11 cellular contexts compared by ENCODE assay signal in the genomic region with DNA sequence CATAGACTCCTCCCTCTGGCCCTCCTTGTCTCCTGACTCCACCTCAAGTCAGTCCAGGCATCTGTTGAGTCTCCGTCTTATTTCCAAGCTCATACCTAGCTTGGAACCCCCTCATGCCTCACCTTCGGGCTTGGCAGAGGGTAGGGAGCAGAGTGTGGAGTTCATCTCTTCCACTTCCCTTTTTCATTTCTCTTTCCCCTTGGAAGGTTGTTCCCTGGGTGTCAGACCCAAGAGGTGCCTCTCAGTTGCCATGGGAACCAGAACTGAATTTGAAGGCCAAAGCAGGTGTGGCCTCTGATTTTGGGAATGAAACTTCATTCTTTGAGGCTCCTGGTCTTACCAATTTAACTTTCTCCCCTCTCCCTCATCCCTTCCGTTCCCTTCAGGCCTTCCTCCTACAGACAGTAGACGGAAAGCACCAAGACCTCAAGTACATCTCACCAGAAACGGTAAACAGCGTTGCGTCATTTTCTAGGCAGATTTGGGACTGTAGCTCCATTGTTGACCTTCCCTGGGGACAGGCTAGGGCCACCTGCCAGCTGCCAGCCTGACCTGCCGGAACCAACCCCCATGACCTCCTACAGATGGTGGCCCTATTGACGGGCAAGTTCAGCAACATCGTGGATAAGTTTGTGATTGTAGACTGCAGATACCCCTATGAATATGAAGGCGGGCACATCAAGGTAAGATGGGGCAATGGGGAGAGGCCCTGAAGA. TPM values are rescaled to one million over a fixed set of nuclear protein-coding genes. Genes with fewer than 3 reads are reported as not detected.
DNase-seq lines count a peak whose midpoint lies in the region; ATAC-seq and TF ChIP-seq lines count a peak whose summit lies in the region.
"Had no signal": no experiment of that assay in that cellular context is flagged by ENCODE, and none has a peak within 500 bp of the region (broad histone marks: within the 10 kb centered on the region; RNA-seq: fewer than 3 reads in every experiment).

No MANE protein-coding gene starts in this region.

- CTCF ChIA-PET in activated CD4-positive, alpha-beta T cell treated with anti-CD3 and anti-CD28 coated beads, Interleukin-2, amount 10 ng/mL, durations not matched to agents 7 days and 5 days (lab: Charles Lee), result interaction anchor here (0.8 to 8.3 kb wide), 2 partner anchors 14 to 165 kb away, joined by 4 to 94 read pairs; partner anchors contain the start of gene AP5S1
- CTCF ChIA-PET in WTC11 (lab: Charles Lee), result interaction anchor here (0.8 kb wide), 1 partner anchor 16 kb away, joined by 3 read pairs; no protein-coding TSS in a partner anchor

- no peak overlapping the region for H3K4me3 Mint-ChIP-seq in activated CD4-positive, alpha-beta T cell treated with anti-CD3 and anti-CD28 coated beads, Interleukin-2, amount 10 ng/mL, durations not matched to agents 7 days and 5 days
- H3K4me3 Mint-ChIP-seq in WTC11 (no peak overlapping the region), glutamatergic neuron (ENCODE audit: unreplicated experiment) (peak overlapping the region; percentile 76)

- H3K9ac ChIP-seq in subcutaneous abdominal adipose tissue (ENCODE audit: low read length in 5 of 5), result peak overlapping the region in 1 of 5 donors; percentile 9

- peaks cover 0 to 3% (median 0%) of the 10 kb centered on the region in 5 donors for H3K9me3 ChIP-seq in subcutaneous abdominal adipose tissue (ENCODE audit: control insufficient read depth in 5 of 5, low read length in 5 of 5)
- H3K9me3 ChIP-seq: mucosa of descending colon, right atrium auricular region, tibial artery had no signal

- DNase-seq in activated CD4-positive, alpha-beta T cell treated with anti-CD3 and anti-CD28 coated beads, Interleukin-2, amount 10 ng/mL, durations not matched to agents 7 days and 5 days, result no peak
- DNase-seq in activated CD4-positive, alpha-beta T cell treated with anti-CD3 and anti-CD28 coated beads for 1 hour, result no peak
- DNase-seq in WTC11 (ENCODE audit: low spot score), result no peak
- DNase-seq in glutamatergic neuron, result no peak
- DNase-seq in GF-D8 (lab: John Stamatoyannopoulos, UW), result no peak
- DNase-seq in NCI-H748 (lab: John Stamatoyannopoulos, UW; ENCODE audit: unreplicated experiment), result no peak
- no peak for DNase-seq in activated CD8-positive, alpha-beta memory T cell treated with anti-CD3 and anti-CD28 coated beads, Interleukin-2, amount 50 U/mL, for 4 hours
- DNase-seq: tibial artery had no signal

- no peak for TF ChIP-seq CTCF in WTC11 (IDR thresholded peaks at IDR 0.05)
- no peak for TF ChIP-seq CTCF in glutamatergic neuron (IDR thresholded peaks at IDR 0.05; ENCODE audit: partially characterized antibody, unreplicated experiment)

- H3K27me3 Mint-ChIP-seq in activated CD4-positive, alpha-beta T cell treated with anti-CD3 and anti-CD28 coated beads, Interleukin-2, amount 10 ng/mL, durations not matched to agents 7 days and 5 days, result no peaks in the 10 kb centered on the region
- H3K27me3 Mint-ChIP-seq in WTC11 (ENCODE audit: low read depth), result no peaks in the 10 kb centered on the region
- peaks cover 17% of the 10 kb centered on the region for H3K27me3 Mint-ChIP-seq in glutamatergic neuron (ENCODE audit: unreplicated experiment)

- no peak overlapping the region for H3K4me3 ChIP-seq in subcutaneous abdominal adipose tissue (ENCODE audit: low read depth in 1 of 5, low read length in 5 of 5)
- H3K4me3 ChIP-seq: mucosa of descending colon, right atrium auricular region, tibial artery had no signal

- no peak for ATAC-seq in WTC11
- ATAC-seq: mucosa of descending colon had no signal

- no peaks in the 10 kb centered on the region for H3K9me3 Mint-ChIP-seq in activated CD4-positive, alpha-beta T cell treated with anti-CD3 and anti-CD28 coated beads, Interleukin-2, amount 10 ng/mL, durations not matched to agents 7 days and 5 days
- no peaks in the 10 kb centered on the region for H3K9me3 Mint-ChIP-seq in WTC11
- H3K9me3 Mint-ChIP-seq in glutamatergic neuron (ENCODE audit: unreplicated experiment), result peaks cover 14% of the 10 kb centered on the region

- POLR2A ChIA-PET in activated CD4-positive, alpha-beta T cell treated with anti-CD3 and anti-CD28 coated beads, Interleukin-2, amount 10 ng/mL, durations not matched to agents 7 days and 5 days (lab: Charles Lee), result no interaction called here
- POLR2A ChIA-PET in WTC11 (lab: Charles Lee), result no interaction called here

- peak overlapping the region; percentile 68 for H3K27ac Mint-ChIP-seq in activated CD4-positive, alpha-beta T cell treated with anti-CD3 and anti-CD28 coated beads, Interleukin-2, amount 10 ng/mL, durations not matched to agents 7 days and 5 days
- H3K27ac Mint-ChIP-seq in WTC11 (peak overlapping the region; percentile 20; the same call in 1 of the 2 replicates), glutamatergic neuron (ENCODE audit: unreplicated experiment) (peak overlapping the region; percentile 76)

- H3K36me3 Mint-ChIP-seq in activated CD4-positive, alpha-beta T cell treated with anti-CD3 and anti-CD28 coated beads, Interleukin-2, amount 10 ng/mL, durations not matched to agents 7 days and 5 days (ENCODE audit: low read depth), result peaks cover 91% of the 10 kb centered on the region
- H3K36me3 Mint-ChIP-seq in WTC11 (peaks cover 49% of the 10 kb centered on the region), glutamatergic neuron (ENCODE audit: unreplicated experiment) (peaks cover 7% of the 10 kb centered on the region)

- peak overlapping the region; percentile 11 for H3K27ac ChIP-seq in subcutaneous abdominal adipose tissue (ENCODE audit: low read depth, low read length)
- H3K27ac ChIP-seq: right atrium auricular region had no signal

- peaks cover 0 to 55% (median 49%) of the 10 kb centered on the region in 5 donors for H3K36me3 ChIP-seq in subcutaneous abdominal adipose tissue (ENCODE audit: control insufficient read depth in 5 of 5, insufficient read depth in 5 of 5, low read length in 5 of 5)

- H3K4me1 Mint-ChIP-seq in activated CD4-positive, alpha-beta T cell treated with anti-CD3 and anti-CD28 coated beads, Interleukin-2, amount 10 ng/mL, durations not matched to agents 7 days and 5 days, result peaks cover 91% of the 10 kb centered on the region
- H3K4me1 Mint-ChIP-seq in WTC11 (peaks cover 49% of the 10 kb centered on the region), glutamatergic neuron (ENCODE audit: low read depth, unreplicated experiment) (peaks cover 61% of the 10 kb centered on the region)

- no peaks in the 10 kb centered on the region for H3K27me3 ChIP-seq in subcutaneous abdominal adipose tissue (ENCODE audit: control insufficient read depth in 5 of 5, insufficient read depth in 4 of 5, low read length in 5 of 5)
- H3K27me3 ChIP-seq: right atrium auricular region, tibial artery had no signal

- H3K4me1 ChIP-seq in subcutaneous abdominal adipose tissue (ENCODE audit: control insufficient read depth in 5 of 5, insufficient read depth in 5 of 5, low read length in 5 of 5), result peaks cover 9 to 51% (median 28%) of the 10 kb centered on the region in 5 donors

TF ChIP-seq in WTC11, 78 proteins besides CTCF, POLR2A, EP300 and RAD21 (continues in another document):
- no peak for TF ChIP-seq FOXP1 (CRISPR knock-in tag; IDR thresholded peaks at IDR 0.05; ENCODE audit: borderline replicate concordance)
- no peak for TF ChIP-seq ETV6 (CRISPR knock-in tag; IDR thresholded peaks at IDR 0.05)
- TF ChIP-seq ATF6 (CRISPR knock-in tag; IDR thresholded peaks at IDR 0.05), result no peak

RNA-seq across cellular contexts. Expression of gene CDC25B, which starts 6.6 kb away (rescaled TPM):
- 100 to 1,000 TPM; 403 to 429 TPM for total RNA-seq in activated CD4-positive, alpha-beta T cell treated with anti-CD3 and anti-CD28 coated beads, Interleukin-2, amount 10 ng/mL, durations not matched to agents 7 days and 5 days
- total RNA-seq in WTC11 (2021), result 35.2 to 37.5 TPM (median 37.4 TPM) in 3 replicates
- total RNA-seq in glutamatergic neuron (ENCODE audit: unreplicated experiment), result 27.6 TPM

RNA-seq across cellular contexts. Expression of gene CENPB, which starts 16.1 kb away (rescaled TPM):
- 10 to 100 TPM; 77.8 to 85.6 TPM for total RNA-seq in activated CD4-positive, alpha-beta T cell treated with anti-CD3 and anti-CD28 coated beads, Interleukin-2, amount 10 ng/mL, durations not matched to agents 7 days and 5 days
- 55.3 to 58.7 TPM (median 57.6 TPM) in 3 replicates for total RNA-seq in WTC11 (2021)
- total RNA-seq in glutamatergic neuron (ENCODE audit: unreplicated experiment), result 47.1 TPM

RNA-seq across cellular contexts. Expression of gene AP5S1, which starts 17.7 kb away (rescaled TPM):
- 10 to 100 TPM; 16.6 to 18.2 TPM for total RNA-seq in activated CD4-positive, alpha-beta T cell treated with anti-CD3 and anti-CD28 coated beads, Interleukin-2, amount 10 ng/mL, durations not matched to agents 7 days and 5 days
- total RNA-seq in WTC11 (2021), result 2.8 to 4.1 TPM (median 3.1 TPM) in 3 replicates
- 8.1 TPM for total RNA-seq in glutamatergic neuron (ENCODE audit: unreplicated experiment)

RNA-seq across cellular contexts. Expression of gene SPEF1, which starts 21.4 kb away (rescaled TPM):
- total RNA-seq in activated CD4-positive, alpha-beta T cell treated with anti-CD3 and anti-CD28 coated beads, Interleukin-2, amount 10 ng/mL, durations not matched to agents 7 days and 5 days, result under 1 TPM; 0.17 to 0.21 TPM
- total RNA-seq in WTC11 (2021) (0.41 to 0.72 TPM (median 0.64 TPM) in 3 replicates), glutamatergic neuron (ENCODE audit: unreplicated experiment) (0.22 TPM)

RNA-seq across cellular contexts. Expression of gene ADISSP, which starts 35.1 kb away (rescaled TPM):
- total RNA-seq in activated CD4-positive, alpha-beta T cell treated with anti-CD3 and anti-CD28 coated beads, Interleukin-2, amount 10 ng/mL, durations not matched to agents 7 days and 5 days, result 10 to 100 TPM; 27.8 to 27.9 TPM
- 109 to 129 TPM (median 113 TPM) in 3 replicates for total RNA-seq in WTC11 (2021)
- total RNA-seq in glutamatergic neuron (ENCODE audit: unreplicated experiment), result 54.6 TPM

Comparison
In these comparisons a context has a peak if more than half of its experiments do, and no peak if none do; other contexts are left out.
1. H3K27ac Mint-ChIP-seq: peak in every context shown above with its lines; median percentile 76 in glutamatergic neuron; 68 in activated CD4-positive, alpha-beta T cell treated with anti-CD3 and anti-CD28 coated beads, Interleukin-2, amount 10 ng/mL, durations not matched to agents 7 days and 5 days; 20 in WTC11.
2. RNA of gene CDC25B, which starts 6.6 kb away (total RNA-seq): 403 to 429 TPM in activated CD4-positive, alpha-beta T cell treated with anti-CD3 and anti-CD28 coated beads, Interleukin-2, amount 10 ng/mL, durations not matched to agents 7 days and 5 days; 35.2 to 37.5 TPM in WTC11 and 27.6 TPM in glutamatergic neuron (single experiment); every median in the first group is over 10 times any median in the second.